In the genomic region with DNA sequence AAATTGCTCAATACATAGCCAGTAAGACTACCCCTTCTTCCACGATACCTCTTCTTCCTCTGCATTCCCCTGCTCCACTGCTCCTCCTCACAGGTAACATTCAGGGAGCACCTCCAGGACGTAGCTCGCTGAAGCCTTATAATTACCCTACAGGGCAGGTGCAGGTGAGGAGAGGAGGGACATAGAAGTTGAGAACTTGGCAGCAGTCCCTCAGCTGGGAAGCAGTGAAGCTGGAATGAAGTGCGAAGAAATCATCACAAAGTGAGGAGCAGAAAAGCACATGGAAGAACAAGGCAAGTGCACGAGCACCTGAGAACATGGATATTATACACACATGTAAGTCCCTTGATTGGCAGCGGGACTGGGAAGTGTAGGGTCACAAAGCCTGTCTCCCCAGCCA, we compare ENCODE assay signal across 17 cellular contexts.
A peak's percentile ranks its signal among the peaks of the same experiment; 100 is the strongest.
DNase-seq lines count a peak whose midpoint lies in the region; FAIRE-seq and TF ChIP-seq lines count a peak whose summit lies in the region.
"Had no signal": no experiment of that assay in that cellular context is flagged by ENCODE, and none has a peak within 500 bp of the region (broad histone marks: within the 10 kb centered on the region; RNA-seq: fewer than 3 reads in every experiment).

No MANE protein-coding gene starts in this region.

- no peaks in the 10 kb centered on the region for H3K79me1 ChIP-seq in H1 (ENCODE audit: low read depth, low read length)

- H3K27ac ChIP-seq in H1 (ENCODE audit: low read depth, low read length): no peak overlapping the region
- H3K27ac ChIP-seq: C4-2B, HL-60 had no signal

- H2BK20ac ChIP-seq in H1 (ENCODE audit: low read length): no peak overlapping the region

- peaks cover 0 to 5% (median 2%) of the 10 kb centered on the region in 4 experiments; a peak in 1 of 7 replicates for H3K27me3 ChIP-seq in H1 (replicated peaks in 1 of 4; ENCODE audit: control insufficient read depth in 3 of 4, extremely low read depth in 1 of 4, insufficient read depth in 3 of 4, low read length in 3 of 4)

- no peak overlapping the region for H3K56ac ChIP-seq in H1 (replicated peaks; ENCODE audit: insufficient read length, low read depth, low read length)

- no peaks in the 10 kb centered on the region for H3K79me2 ChIP-seq in H1 (ENCODE audit: control insufficient read depth in 1 of 2, insufficient read depth in 2 of 2, low read length in 2 of 2)

- DNase-seq in NCI-H510A treated with DMSO at 0.1 percent for 48 hours (lab: John Stamatoyannopoulos, UW) (peak; percentile 13), NCI-H510A (lab: John Stamatoyannopoulos, UW) (no peak), NCI-H2029 (lab: John Stamatoyannopoulos, UW) (peak; percentile 17), H1 (ENCODE audit: low read depth in 1 of 2, low spot score in 2 of 2) (no peak), NCI-H526 treated with DMSO at 0.1 percent for 48 hours (lab: John Stamatoyannopoulos, UW) (no peak), SW 1271 (lab: John Stamatoyannopoulos, UW) (no peak)
- no peak for DNase-seq in stimulated activated CD4-positive, alpha-beta T cell treated with anti-CD3 and anti-CD28 coated beads, Interleukin-2, amount 100 ng/mL, for 24 hours
- DNase-seq: ACHN; AML-193; Caco-2; CD4-positive, alpha-beta T cell; GF-D8; HCEC 1CT had no signal

- no peak for FAIRE-seq in H1 (lab: Jason Lieb, UNC)
- FAIRE-seq: A204.1, D721Med had no signal

- peak overlapping the region; percentile 48; the same call in 1 of the 2 replicates for H2AK5ac ChIP-seq in H1 (ENCODE audit: low read depth, low read length)

- H3K18ac ChIP-seq in H1 (ENCODE audit: extremely low read depth, low read length): no peak overlapping the region

- 0 out of 4 replicates have a peak, but pooled peaks cover 0 to 4% of the 10 kb centered on the region in 2 experiments for H3K9me3 ChIP-seq in H1 (ENCODE audit: insufficient read depth in 2 of 2, low read depth in 1 of 2, low read length in 1 of 2)
- H3K9me3 ChIP-seq: Caco-2 had no signal

- no peak for TF ChIP-seq CTCF in H1 (IDR thresholded peaks at IDR 0.05; ENCODE audit: control extremely low read depth in 1 of 3, insufficient read depth in 1 of 3, low read depth in 1 of 3, low read length in 3 of 3)

- H2BK15ac ChIP-seq in H1 (ENCODE audit: low read length): no peak overlapping the region

- no peaks in the 10 kb centered on the region for H3K23me2 ChIP-seq in H1 (ENCODE audit: low read depth, low read length)

- no peak overlapping the region for H3K4ac ChIP-seq in H1 (replicated peaks; ENCODE audit: insufficient read length, low read depth, low read length)

- no peak overlapping the region for H3K9ac ChIP-seq in H1 (replicated peaks in 1 of 4; ENCODE audit: extremely low read depth in 1 of 4, low read depth in 3 of 4, low read length in 3 of 4)

- peaks cover 4 to 9% (median 7%) of the 10 kb centered on the region in 4 experiments; a peak in 6 of 7 replicates for H3K4me1 ChIP-seq in H1 (replicated peaks in 1 of 4; ENCODE audit: control insufficient read depth in 3 of 4, insufficient read depth in 4 of 4, low read length in 3 of 4)

- TF ChIP-seq EP300 in H1 (IDR thresholded peaks at IDR 0.05; ENCODE audit: borderline replicate concordance in 1 of 2, low read depth in 2 of 2, low read length in 2 of 2): no peak

- no peak overlapping the region for H4K5ac ChIP-seq in H1 (ENCODE audit: insufficient read length, low read depth, low read length)

- H3K4me2 ChIP-seq in H1 (ENCODE audit: insufficient read depth in 1 of 2, low read depth in 2 of 2, low read length in 2 of 2): no peak overlapping the region

- no peak overlapping the region for H2BK5ac ChIP-seq in H1 (ENCODE audit: low read depth, low read length)

- 85% methylated on average over 6 of the region's 6 CpGs; no CpG with 5 or more reads in 1 of the 2 experiments for WGBS in H1 (ENCODE audit: extremely low coverage in 1 of 2, insufficient coverage in 1 of 2, insufficient read length in 1 of 2, insufficient replicate concordance in 2 of 2, low coverage in 1 of 2, low lambda C conversion rate in 2 of 2, missing lambda C conversion rate in 1 of 2), 2 experiments

- CTCF ChIA-PET in H1 (lab: Charles Lee; ENCODE audit: partially characterized antibody): interaction anchor here (1.2 to 1.4 kb wide), 2 partner anchors 9 to 34 kb away, joined by 3 to 4 read pairs; no protein-coding TSS in a partner anchor

- H4K20me1 ChIP-seq in H1 (replicated peaks in 1 of 2; ENCODE audit: control insufficient read depth in 1 of 2, insufficient read depth in 2 of 2, low read length in 2 of 2): no peaks in the 10 kb centered on the region

- TF ChIP-seq RAD21 in H1 (IDR thresholded peaks at IDR 0.05 in 1 of 2, conservative IDR thresholded peaks at IDR 0.05 in 1 of 2; ENCODE audit: low read depth in 2 of 2, low read length in 2 of 2): no peak

- H4K91ac ChIP-seq in H1 (replicated peaks; ENCODE audit: insufficient read length, low read length): no peak overlapping the region

- H2BK12ac ChIP-seq in H1 (ENCODE audit: low read depth, low read length): no peak overlapping the region; the same call in 1 of the 2 replicates

- no peak overlapping the region for H3K4me3 ChIP-seq in H1 (ENCODE audit: extremely low read depth in 1 of 4, insufficient read depth in 2 of 4, low read depth in 3 of 4, low read length in 4 of 4)

- H4K8ac ChIP-seq in H1 (ENCODE audit: extremely low read depth, insufficient read depth, low read length): no peak overlapping the region

- POLR2A ChIA-PET in H1 (lab: Charles Lee; ENCODE audit: partially characterized antibody): interaction anchor here (1.0 kb wide), 1 partner anchor 26 kb away, joined by 3 read pairs; no protein-coding TSS in a partner anchor

- TF ChIP-seq POLR2A in H1 (IDR thresholded peaks at IDR 0.05; ENCODE audit: control extremely low read depth in 1 of 2, low read depth in 2 of 2, low read length in 2 of 2): no peak

- H2BK120ac ChIP-seq in H1 (replicated peaks; ENCODE audit: low read depth, low read length): no peak overlapping the region

- H3K23ac ChIP-seq in H1 (ENCODE audit: insufficient read length): no peak overlapping the region

- H3K36me3 ChIP-seq in H1 (ENCODE audit: control insufficient read depth in 2 of 4, insufficient read depth in 4 of 4, low read length in 3 of 4): no peaks in the 10 kb centered on the region

- no peak overlapping the region for H2AFZ ChIP-seq in H1 (ENCODE audit: low read length)

- no peak overlapping the region for H3K14ac ChIP-seq in H1 (ENCODE audit: insufficient read length)

TF ChIP-seq in H1, 55 proteins besides CTCF, POLR2A, EP300 and RAD21:
- TF ChIP-seq TCF12 (IDR thresholded peaks at IDR 0.05; ENCODE audit: low read depth, low read length) (no peak), CEBPB (IDR thresholded peaks at IDR 0.05; ENCODE audit: low read depth, low read length) (no peak), EZH2 (IDR thresholded peaks at IDR 0.05; ENCODE audit: low read depth, low read length, severe bottlenecking) (no peak), SRF (IDR thresholded peaks at IDR 0.05; ENCODE audit: low read depth, low read length) (no peak), POLR2AphosphoS5 (IDR thresholded peaks at IDR 0.05; ENCODE audit: low read depth, low read length) (no peak), SP2 (IDR thresholded peaks at IDR 0.05; ENCODE audit: low read length) (no peak), YY1 (IDR thresholded peaks at IDR 0.05; ENCODE audit: low read depth, low read length) (no peak), CTBP2 (IDR thresholded peaks at IDR 0.05; ENCODE audit: borderline replicate concordance, insufficient read depth, insufficient read length, low read length) (no peak), ZNF274 (IDR thresholded peaks at IDR 0.05; ENCODE audit: borderline replicate concordance, extremely low read depth, low read length) (no peak), TBP (IDR thresholded peaks at IDR 0.05; ENCODE audit: low read depth, low read length) (no peak)
- TF ChIP-seq, protein P1, sequence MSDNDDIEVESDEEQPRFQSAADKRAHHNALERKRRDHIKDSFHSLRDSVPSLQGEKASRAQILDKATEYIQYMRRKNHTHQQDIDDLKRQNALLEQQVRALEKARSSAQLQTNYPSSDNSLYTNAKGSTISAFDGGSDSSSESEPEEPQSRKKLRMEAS (IDR thresholded peaks at IDR 0.05): no peak
- TF ChIP-seq, protein P2, sequence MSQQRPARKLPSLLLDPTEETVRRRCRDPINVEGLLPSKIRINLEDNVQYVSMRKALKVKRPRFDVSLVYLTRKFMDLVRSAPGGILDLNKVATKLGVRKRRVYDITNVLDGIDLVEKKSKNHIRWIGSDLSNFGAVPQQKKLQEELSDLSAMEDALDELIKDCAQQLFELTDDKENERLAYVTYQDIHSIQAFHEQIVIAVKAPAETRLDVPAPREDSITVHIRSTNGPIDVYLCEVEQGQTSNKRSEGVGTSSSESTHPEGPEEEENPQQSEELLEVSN (IDR thresholded peaks at IDR 0.05): no peak

Comparison
In these comparisons a context has a peak if more than half of its experiments do, and no peak if none do; other contexts are left out.
1. DNase-seq: peak in NCI-H510A treated with DMSO at 0.1 percent for 48 hours (single experiment) and NCI-H2029 (single experiment); none in NCI-H510A (single experiment), H1 (0 of 2), stimulated activated CD4-positive, alpha-beta T cell treated with anti-CD3 and anti-CD28 coated beads, Interleukin-2, amount 100 ng/mL, for 24 hours (0 of 2), NCI-H526 treated with DMSO at 0.1 percent for 48 hours (single experiment) and SW 1271 (0 of 2).